ENCODE assay signal across 10 cellular contexts in genomic region chr10:109996766-109997171, GRCh38. TPM values are rescaled to one million over a fixed set of nuclear protein-coding genes. Genes with fewer than 3 reads are reported as not detected.
DNase-seq lines count a peak whose midpoint lies in the region; ATAC-seq and TF ChIP-seq lines count a peak whose summit lies in the region.
"Had no signal": no experiment of that assay in that cellular context is flagged by ENCODE, and none has a peak within 500 bp of the region (broad histone marks: within the 10 kb centered on the region; RNA-seq: fewer than 3 reads in every experiment).

No MANE protein-coding gene starts in this region.

- H3K27me3 ChIP-seq in lower lobe of right lung (ENCODE audit: low read depth) = no peaks in the 10 kb centered on the region

- H3K27ac Mint-ChIP-seq in memory B cell = peak overlapping the region; percentile 36
- no peak overlapping the region for H3K27ac Mint-ChIP-seq in activated T-helper 1 cell treated with anti-CD3 and anti-CD28 coated beads, Interleukin-12 subunit alpha, Interleukin-12 subunit beta, Interleukin-2, Interleukin-4 antibody, amounts not matched to agents 30 ng/mL and 10 ng/mL and 1 ng/mL, durations not matched to agents 14 hours and 24 hours and 36 hours
- H3K27ac Mint-ChIP-seq: CD8-positive, alpha-beta T cell had no signal

- no peaks in the 10 kb centered on the region for H3K27me3 Mint-ChIP-seq in memory B cell
- peaks cover 3% of the 10 kb centered on the region for H3K27me3 Mint-ChIP-seq in activated T-helper 1 cell treated with anti-CD3 and anti-CD28 coated beads, Interleukin-12 subunit alpha, Interleukin-12 subunit beta, Interleukin-2, Interleukin-4 antibody, amounts not matched to agents 30 ng/mL and 10 ng/mL and 1 ng/mL, durations not matched to agents 14 hours and 24 hours and 36 hours (ENCODE audit: insufficient read depth)

- no peak overlapping the region for H3K4me3 ChIP-seq in lower lobe of right lung

- peaks cover 38% of the 10 kb centered on the region for H3K4me1 Mint-ChIP-seq in memory B cell
- H3K4me1 Mint-ChIP-seq in activated T-helper 1 cell treated with anti-CD3 and anti-CD28 coated beads, Interleukin-12 subunit alpha, Interleukin-12 subunit beta, Interleukin-2, Interleukin-4 antibody, amounts not matched to agents 30 ng/mL and 10 ng/mL and 1 ng/mL, durations not matched to agents 14 hours and 24 hours and 36 hours (ENCODE audit: low read depth) = peaks cover 16% of the 10 kb centered on the region

- intact Hi-C loops in posterior vena cava (cut with DNase I) (no loop called here), lower lobe of right lung (cut with DNase I) (no loop called here)
- intact Hi-C loops in activated T-helper 1 cell treated with anti-CD3 and anti-CD28 coated beads, Interleukin-12 subunit alpha, Interleukin-12 subunit beta, Interleukin-2, Interleukin-4 antibody, amounts not matched to agents 30 ng/mL and 10 ng/mL and 1 ng/mL, durations not matched to agents 14 hours and 24 hours and 36 hours (cut with micrococcal nuclease) = no loop called here

- no peak overlapping the region for H3K27ac ChIP-seq in lower lobe of right lung

- DNase-seq in GM13976 (ENCODE audit: low spot score) (no peak), memory B cell (ENCODE audit: low spot score in 2 of 2) (no peak), posterior vena cava (ENCODE audit: low spot score) (no peak), lower lobe of right lung (no peak)
- no peak for DNase-seq in activated T-helper 1 cell treated with anti-CD3 and anti-CD28 coated beads, Interleukin-12 subunit alpha, Interleukin-12 subunit beta, Interleukin-2, Interleukin-4 antibody, amounts not matched to agents 30 ng/mL and 10 ng/mL and 1 ng/mL, durations not matched to agents 14 hours and 24 hours and 36 hours (ENCODE audit: low spot score)
- DNase-seq: CD8-positive, alpha-beta T cell; NCI-H2227 treated with DMSO at 0.1 percent for 48 hours had no signal

- H3K36me3 ChIP-seq in lower lobe of right lung = no peaks in the 10 kb centered on the region

- ATAC-seq in GM21619 (IDR thresholded peaks at IDR 0.05; ENCODE audit: unreplicated experiment) (peak; percentile 39), HG03520 (IDR thresholded peaks at IDR 0.05; ENCODE audit: unreplicated experiment) (peak; percentile 10), memory B cell (ENCODE audit: low read depth) (peak; percentile 21), GM19035 (IDR thresholded peaks at IDR 0.05; ENCODE audit: unreplicated experiment) (no peak), lower lobe of right lung (no peak)
- ATAC-seq: CD8-positive, alpha-beta T cell had no signal

- H3K36me3 Mint-ChIP-seq in memory B cell = no peaks in the 10 kb centered on the region
- no peaks in the 10 kb centered on the region for H3K36me3 Mint-ChIP-seq in activated T-helper 1 cell treated with anti-CD3 and anti-CD28 coated beads, Interleukin-12 subunit alpha, Interleukin-12 subunit beta, Interleukin-2, Interleukin-4 antibody, amounts not matched to agents 30 ng/mL and 10 ng/mL and 1 ng/mL, durations not matched to agents 14 hours and 24 hours and 36 hours (ENCODE audit: low read depth)
- H3K36me3 Mint-ChIP-seq: CD8-positive, alpha-beta T cell had no signal

- peak; percentile 6 for TF ChIP-seq CTCF in GM13976 (IDR thresholded peaks at IDR 0.05; ENCODE audit: borderline replicate concordance, control extremely low read depth, extremely low read depth, insufficient read depth, missing control alignments)
- TF ChIP-seq CTCF in lower lobe of right lung (IDR thresholded peaks at IDR 0.05) = no peak

- H3K9me3 Mint-ChIP-seq in memory B cell = peaks cover 4% of the 10 kb centered on the region
- no peaks in the 10 kb centered on the region for H3K9me3 Mint-ChIP-seq in activated T-helper 1 cell treated with anti-CD3 and anti-CD28 coated beads, Interleukin-12 subunit alpha, Interleukin-12 subunit beta, Interleukin-2, Interleukin-4 antibody, amounts not matched to agents 30 ng/mL and 10 ng/mL and 1 ng/mL, durations not matched to agents 14 hours and 24 hours and 36 hours
- H3K9me3 Mint-ChIP-seq: CD8-positive, alpha-beta T cell had no signal

- peaks cover 14% of the 10 kb centered on the region for H3K4me1 ChIP-seq in lower lobe of right lung

- no peaks in the 10 kb centered on the region for H3K9me3 ChIP-seq in lower lobe of right lung

- peak overlapping the region; percentile 83 for H3K4me3 Mint-ChIP-seq in memory B cell
- H3K4me3 Mint-ChIP-seq in activated T-helper 1 cell treated with anti-CD3 and anti-CD28 coated beads, Interleukin-12 subunit alpha, Interleukin-12 subunit beta, Interleukin-2, Interleukin-4 antibody, amounts not matched to agents 30 ng/mL and 10 ng/mL and 1 ng/mL, durations not matched to agents 14 hours and 24 hours and 36 hours = no peak overlapping the region
- H3K4me3 Mint-ChIP-seq: CD8-positive, alpha-beta T cell had no signal

- in situ Hi-C loops in GM13976 (cut with MboI; ENCODE audit: low sequenced_read_pairs, unreplicated experiment) = no loop called here

RNA-seq across cellular contexts. Expression of gene ADD3, which starts 11.0 kb away (rescaled TPM):
- total RNA-seq in posterior vena cava = 100 to 1,000 TPM in 1 of 2 donors, 10 to 100 TPM in 1; 95.0 to 116 TPM
- total RNA-seq in activated T-helper 1 cell treated with anti-CD3 and anti-CD28 coated beads, Interleukin-12 subunit alpha, Interleukin-12 subunit beta, Interleukin-2, Interleukin-4 antibody, amounts not matched to agents 30 ng/mL and 10 ng/mL and 1 ng/mL, durations not matched to agents 14 hours and 24 hours and 36 hours = 30.1 and 36.6 TPM in 2 replicates
- total RNA-seq in lower lobe of right lung = 94.6 TPM

Comparison
In these comparisons a context has a peak if more than half of its experiments do, and no peak if none do; other contexts are left out.
1. ATAC-seq: peak in GM21619 (single experiment), HG03520 (single experiment) and memory B cell (single experiment); none in GM19035 (single experiment) and lower lobe of right lung (0 of 2).